1 cellular context compared by ENCODE assay signal in the genomic region with DNA sequence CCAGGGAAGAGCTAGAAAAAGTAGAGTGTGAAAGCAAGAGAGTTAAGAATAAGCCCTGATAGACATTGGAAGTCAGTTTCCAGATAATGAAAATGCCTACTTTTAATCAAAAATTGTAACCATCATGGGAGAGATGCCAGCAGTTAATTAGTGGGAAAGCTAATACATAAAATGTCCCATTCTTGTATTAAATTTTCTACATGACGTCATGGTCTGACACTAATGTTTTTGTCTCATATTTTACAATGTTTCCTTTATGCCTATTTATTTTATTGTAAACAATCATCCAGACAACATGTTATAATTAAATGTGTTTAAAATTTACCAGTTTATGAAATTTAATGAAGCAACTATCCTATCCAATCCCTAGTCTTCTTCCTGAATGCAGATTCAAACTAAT.
TF ChIP-seq lines count a peak whose summit lies in the region.

No MANE protein-coding gene starts in this region.

TF ChIP-seq in GM23338, 12 proteins besides CTCF, POLR2A, EP300 and RAD21 (continued from another document):
- TF ChIP-seq, protein P1, sequence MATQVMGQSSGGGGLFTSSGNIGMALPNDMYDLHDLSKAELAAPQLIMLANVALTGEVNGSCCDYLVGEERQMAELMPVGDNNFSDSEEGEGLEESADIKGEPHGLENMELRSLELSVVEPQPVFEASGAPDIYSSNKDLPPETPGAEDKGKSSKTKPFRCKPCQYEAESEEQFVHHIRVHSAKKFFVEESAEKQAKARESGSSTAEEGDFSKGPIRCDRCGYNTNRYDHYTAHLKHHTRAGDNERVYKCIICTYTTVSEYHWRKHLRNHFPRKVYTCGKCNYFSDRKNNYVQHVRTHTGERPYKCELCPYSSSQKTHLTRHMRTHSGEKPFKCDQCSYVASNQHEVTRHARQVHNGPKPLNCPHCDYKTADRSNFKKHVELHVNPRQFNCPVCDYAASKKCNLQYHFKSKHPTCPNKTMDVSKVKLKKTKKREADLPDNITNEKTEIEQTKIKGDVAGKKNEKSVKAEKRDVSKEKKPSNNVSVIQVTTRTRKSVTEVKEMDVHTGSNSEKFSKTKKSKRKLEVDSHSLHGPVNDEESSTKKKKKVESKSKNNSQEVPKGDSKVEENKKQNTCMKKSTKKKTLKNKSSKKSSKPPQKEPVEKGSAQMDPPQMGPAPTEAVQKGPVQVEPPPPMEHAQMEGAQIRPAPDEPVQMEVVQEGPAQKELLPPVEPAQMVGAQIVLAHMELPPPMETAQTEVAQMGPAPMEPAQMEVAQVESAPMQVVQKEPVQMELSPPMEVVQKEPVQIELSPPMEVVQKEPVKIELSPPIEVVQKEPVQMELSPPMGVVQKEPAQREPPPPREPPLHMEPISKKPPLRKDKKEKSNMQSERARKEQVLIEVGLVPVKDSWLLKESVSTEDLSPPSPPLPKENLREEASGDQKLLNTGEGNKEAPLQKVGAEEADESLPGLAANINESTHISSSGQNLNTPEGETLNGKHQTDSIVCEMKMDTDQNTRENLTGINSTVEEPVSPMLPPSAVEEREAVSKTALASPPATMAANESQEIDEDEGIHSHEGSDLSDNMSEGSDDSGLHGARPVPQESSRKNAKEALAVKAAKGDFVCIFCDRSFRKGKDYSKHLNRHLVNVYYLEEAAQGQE (IDR thresholded peaks at IDR 0.05; ENCODE audit: unreplicated experiment), result no peak
- no peak for TF ChIP-seq ZNF331 (CRISPR knock-in tag; IDR thresholded peaks at IDR 0.05; ENCODE audit: low read depth)
